13 cellular contexts compared by ENCODE assay signal in the genomic region with DNA sequence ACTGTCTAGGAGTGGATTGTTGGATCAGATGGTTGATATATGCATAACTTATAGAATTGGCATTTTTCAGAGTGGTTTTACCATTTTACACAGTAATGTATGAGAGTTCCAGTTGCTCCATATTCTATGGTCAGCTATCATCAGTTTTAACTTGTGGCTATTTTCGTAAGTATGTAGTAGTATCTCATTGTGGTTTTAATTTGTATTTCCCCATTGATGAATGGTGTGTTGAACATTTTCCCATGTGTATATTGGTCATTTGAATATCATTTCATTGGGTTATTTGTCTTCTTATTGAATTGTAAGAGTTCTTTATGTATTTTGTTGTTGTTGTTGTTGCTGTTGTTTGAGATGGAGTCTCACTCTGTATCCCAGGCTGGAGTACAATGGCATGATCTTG.
"Had no signal": no experiment of that assay in that cellular context is flagged by ENCODE, and none has a peak within 500 bp of the region (broad histone marks: within the 10 kb centered on the region; RNA-seq: fewer than 3 reads in every experiment).

No MANE protein-coding gene starts in this region.

- H3K27ac ChIP-seq: colonic mucosa, coronary artery, dorsolateral prefrontal cortex, epithelial cell of prostate, esophagus muscularis mucosa, esophagus squamous epithelium, foreskin keratinocyte, gastrocnemius medialis, gastroesophageal sphincter, heart left ventricle, heart right ventricle had no signal

- ATAC-seq: effector memory CD8-positive, alpha-beta T cell; esophagus mucosa; foreskin keratinocyte; gastrocnemius medialis; gastroesophageal sphincter; heart left ventricle; heart right ventricle had no signal

- H3K36me3 ChIP-seq: colonic mucosa, esophagus muscularis mucosa, esophagus squamous epithelium, gastrocnemius medialis, gastroesophageal sphincter, heart left ventricle, heart right ventricle had no signal

- H3K4me1 ChIP-seq: colonic mucosa, esophagus muscularis mucosa, foreskin keratinocyte, gastrocnemius medialis, gastroesophageal sphincter, heart left ventricle, heart right ventricle had no signal

- H3K9me3 ChIP-seq: colonic mucosa, esophagus muscularis mucosa, esophagus squamous epithelium, gastrocnemius medialis, gastroesophageal sphincter, heart left ventricle, heart right ventricle had no signal

- H3K4me3 ChIP-seq: colonic mucosa, coronary artery, dorsolateral prefrontal cortex, esophagus muscularis mucosa, esophagus squamous epithelium, gastrocnemius medialis, gastroesophageal sphincter, heart left ventricle, heart right ventricle had no signal
